In genomic region chr11:94803491-94803890, GRCh38 we compare ENCODE assay signal across 30 cellular contexts. TPM values are rescaled to one million over a fixed set of nuclear protein-coding genes. Genes with fewer than 3 reads are reported as not detected.
DNase-seq lines count a peak whose midpoint lies in the region; TF ChIP-seq lines count a peak whose summit lies in the region.
"Had no signal": no experiment of that assay in that cellular context is flagged by ENCODE, and none has a peak within 500 bp of the region (broad histone marks: within the 10 kb centered on the region; RNA-seq: fewer than 3 reads in every experiment).

No MANE protein-coding gene starts in this region.

- H3K14ac ChIP-seq in trophoblast cell (ENCODE audit: low read length), result no peak overlapping the region

- H3K79me2 ChIP-seq in PC-9 (ENCODE audit: low read depth) (peaks cover 94% of the 10 kb centered on the region), trophoblast cell (ENCODE audit: control insufficient read depth, insufficient read depth, low read length, poor library complexity) (peaks cover 1% of the 10 kb centered on the region)

- no peaks in the 10 kb centered on the region for H3K4me1 ChIP-seq in PC-9 (replicated peaks; ENCODE audit: insufficient read depth)
- no peaks in the 10 kb centered on the region for H3K4me1 ChIP-seq in trophoblast cell (ENCODE audit: control insufficient read depth in 1 of 2, insufficient read depth in 2 of 2, low read length in 2 of 2)
- H3K4me1 ChIP-seq: neural progenitor cell had no signal

- H3K27ac ChIP-seq in PC-9 (peak overlapping the region; percentile 11; the same call in 1 of the 2 replicates), trophoblast cell (ENCODE audit: low read depth, low read length) (no peak overlapping the region)
- H3K27ac ChIP-seq: cardiac muscle cell, lower lobe of right lung, neural progenitor cell, RWPE1, SK-N-MC had no signal

- H3K4me3 ChIP-seq in AG10803 (ENCODE audit: low read length) (no peak overlapping the region), PC-9 (no peak overlapping the region), trophoblast cell (ENCODE audit: low read depth, low read length) (no peak overlapping the region)
- H3K4me3 ChIP-seq: cardiac muscle cell, lower lobe of right lung, mucosa of descending colon, neural progenitor cell, SK-N-MC, skin epidermis had no signal

- H2AFZ ChIP-seq in PC-9 (no peak overlapping the region), trophoblast cell (ENCODE audit: insufficient read depth, low read length, poor library complexity) (no peak overlapping the region)
- H2AFZ ChIP-seq: neural progenitor cell had no signal

- H3K18ac ChIP-seq in trophoblast cell (ENCODE audit: low read length), result no peak overlapping the region

- intact Hi-C loops in PC-9 (cut with micrococcal nuclease; ENCODE audit: unreplicated experiment), result no loop called here

- no TSS peak for BruUV-seq in PC-9 (replicated peaks; lab: Mats Ljungman, UMichigan)

- POLR2A ChIA-PET in PC-9 (lab: Charles Lee; ENCODE audit: unreplicated experiment), result no interaction called here

- peaks cover 65% of the 10 kb centered on the region for H3K36me3 ChIP-seq in PC-9 (ENCODE audit: low read depth)
- H3K36me3 ChIP-seq in trophoblast cell (ENCODE audit: control insufficient read depth in 1 of 2, insufficient read depth in 2 of 2, low read length in 2 of 2), result peaks cover 24 to 44% of the 10 kb centered on the region in 2 experiments
- H3K36me3 ChIP-seq: cardiac muscle cell, neural progenitor cell had no signal

- TF ChIP-seq CTCF in AG10803 (conservative IDR thresholded peaks at IDR 0.05; ENCODE audit: low read length), result no peak
- no peak for TF ChIP-seq CTCF in PC-9 (conservative IDR thresholded peaks at IDR 0.05)

- peaks cover 46% of the 10 kb centered on the region for H4K20me1 ChIP-seq in PC-9 (ENCODE audit: insufficient read depth)

- H3K4ac ChIP-seq in trophoblast cell (ENCODE audit: low read depth, low read length), result peak overlapping the region; percentile 10

- no peak overlapping the region for H3K4me2 ChIP-seq in PC-9
- no peak overlapping the region for H3K4me2 ChIP-seq in trophoblast cell (ENCODE audit: low read length)
- H3K4me2 ChIP-seq: neural progenitor cell had no signal

- H4K12ac ChIP-seq in trophoblast cell (ENCODE audit: low read depth, low read length), result no peak overlapping the region

- CTCF ChIA-PET in PC-9 (lab: Charles Lee), result no interaction called here

- no peak overlapping the region for H2BK12ac ChIP-seq in trophoblast cell (ENCODE audit: low read length)

- H3K27me3 ChIP-seq in PC-9 (ENCODE audit: insufficient read depth, low read depth) (no peaks in the 10 kb centered on the region), trophoblast cell (ENCODE audit: insufficient read depth, low read length) (no peaks in the 10 kb centered on the region)
- H3K27me3 ChIP-seq: neural progenitor cell had no signal

- H4K91ac ChIP-seq in trophoblast cell (ENCODE audit: low read depth, low read length), result no peak overlapping the region

- H3K9ac ChIP-seq in trophoblast cell (ENCODE audit: low read length), result no peak overlapping the region
- H3K9ac ChIP-seq: neural progenitor cell had no signal

- no peak overlapping the region for H2BK5ac ChIP-seq in trophoblast cell (ENCODE audit: low read depth, low read length, poor library complexity)

- H3F3A ChIP-seq in PC-9 (ENCODE audit: insufficient read depth, low read depth), result peaks cover 26% of the 10 kb centered on the region; the same call in 1 of the 2 replicates

- DNase-seq in AG10803 (ENCODE audit: low read depth) (peak; percentile 73), PC-9 (no peak), fibroblast of peridontal ligament (ENCODE audit: extremely low read depth) (peak; percentile 61), trophoblast cell (no peak), NCI-H1105 treated with DMSO at 0.1 percent for 48 hours (lab: John Stamatoyannopoulos, UW) (no peak), SW 1271 (lab: John Stamatoyannopoulos, UW) (no peak), glomerular visceral epithelial cell (ENCODE audit: extremely low spot score) (no peak), NCI-H1436 treated with DMSO at 0.1 percent for 48 hours (lab: John Stamatoyannopoulos, UW) (no peak)
- DNase-seq: activated CD4-positive, alpha-beta T cell treated with anti-CD3 and anti-CD28 coated beads for 48 hours; activated naive CD4-positive, alpha-beta T cell treated with Interleukin-2 at 50 U/mL for 16 hours; activated T-cell treated with anti-CD3 and anti-CD28 coated beads, Interleukin-2, amount 50 U/mL, for 4 hours; cortex of kidney; DMS153; endodermal cell; GOT3; hippocampal formation; Kasumi-1; lower lobe of right lung; mucosa of descending colon; NCI-H1048; NCI-H1930; NCI-H69; posterior cingulate gyrus; stimulated activated CD4-positive, alpha-beta T cell treated with anti-CD3 and anti-CD28 coated beads, Interleukin-2, amount 100 ng/mL, for 24 hours; T-helper 2 cell had no signal

- no peak overlapping the region for H2BK120ac ChIP-seq in trophoblast cell (ENCODE audit: insufficient read depth, low read length, poor library complexity)

- H3K9me2 ChIP-seq in PC-9 (ENCODE audit: insufficient read depth), result no peaks in the 10 kb centered on the region

- no peak overlapping the region for H2AK5ac ChIP-seq in trophoblast cell (ENCODE audit: low read length)

- no peaks in the 10 kb centered on the region for H3K9me3 ChIP-seq in PC-9 (ENCODE audit: insufficient read depth, low read depth)
- H3K9me3 ChIP-seq in trophoblast cell (ENCODE audit: insufficient read depth, low read depth, low read length), result peaks cover 5% of the 10 kb centered on the region
- H3K9me3 ChIP-seq: lower lobe of right lung, mucosa of descending colon had no signal

- no peak overlapping the region for H3K23ac ChIP-seq in trophoblast cell (ENCODE audit: low read length)

- H4K8ac ChIP-seq in trophoblast cell (ENCODE audit: low read depth, low read length), result no peak overlapping the region

- no peaks in the 10 kb centered on the region for H3K79me1 ChIP-seq in trophoblast cell (ENCODE audit: low read length)

RNA-seq across cellular contexts. Expression of gene AMOTL1, which starts 35.3 kb away (rescaled TPM):
- total RNA-seq in PC-9 (2021), result 48.0 and 60.5 TPM in 2 replicates
- 31.6 and 32.9 TPM in 2 replicates for polyA plus RNA-seq in trophoblast cell (2013)

Comparison
In these comparisons a context has a peak if more than half of its experiments do, and no peak if none do; other contexts are left out.
1. DNase-seq: peak in AG10803 (single experiment) and fibroblast of peridontal ligament (single experiment); none in PC-9 (0 of 2), trophoblast cell (0 of 2), NCI-H1105 treated with DMSO at 0.1 percent for 48 hours (single experiment), SW 1271 (0 of 2), glomerular visceral epithelial cell (single experiment) and NCI-H1436 treated with DMSO at 0.1 percent for 48 hours (single experiment).